ENCODE assay signal across 11 cellular contexts in the genomic region with DNA sequence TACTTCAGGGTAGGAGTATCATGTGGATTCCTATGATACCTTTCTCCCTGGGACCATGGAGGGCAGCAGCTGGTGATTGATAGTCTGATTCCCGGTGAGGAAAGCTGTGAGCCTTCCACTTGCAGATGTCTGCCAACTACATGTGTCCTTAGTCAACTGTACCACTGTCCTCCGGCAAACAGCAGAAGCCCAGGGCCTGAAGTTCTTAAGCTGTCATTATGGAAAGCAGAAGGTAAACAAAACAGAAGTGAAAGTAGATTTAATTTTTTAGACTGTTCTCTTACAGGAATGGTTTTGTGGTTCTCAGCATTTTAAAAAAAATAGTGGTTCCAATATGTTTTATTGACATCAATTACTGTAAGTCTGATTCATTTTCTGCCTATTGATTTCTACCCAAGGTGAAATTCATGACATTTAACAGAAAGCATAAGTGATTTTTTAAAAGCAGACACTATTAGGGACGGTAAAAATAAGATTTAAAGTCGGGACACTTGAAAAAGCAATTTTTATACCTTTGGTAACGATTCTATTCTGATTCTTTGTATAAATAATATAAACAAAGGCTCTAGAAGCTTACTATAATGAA. TPM values are rescaled to one million over a fixed set of nuclear protein-coding genes. Genes with fewer than 3 reads are reported as not detected.
DNase-seq lines count a peak whose midpoint lies in the region; ATAC-seq and TF ChIP-seq lines count a peak whose summit lies in the region.
"Had no signal": no experiment of that assay in that cellular context is flagged by ENCODE, and none has a peak within 500 bp of the region (broad histone marks: within the 10 kb centered on the region; RNA-seq: fewer than 3 reads in every experiment).

No MANE protein-coding gene starts in this region.

- ATAC-seq in HCT116: no peak
- peak; percentile 67 for ATAC-seq in T-helper 17 cell
- ATAC-seq in memory B cell (ENCODE audit: low read depth): peak; percentile 88

- TF ChIP-seq CTCF in DOHH2 (IDR thresholded peaks at IDR 0.05; ENCODE audit: low read depth, low read length, poor library complexity, severe bottlenecking): no peak
- TF ChIP-seq CTCF in HCT116 (IDR thresholded peaks at IDR 0.05 in 2 of 3, conservative IDR thresholded peaks at IDR 0.05 in 1 of 3; ENCODE audit: borderline replicate concordance in 1 of 3, insufficient read depth in 1 of 3, low read depth in 2 of 3, low read length in 2 of 3): no peak
- TF ChIP-seq CTCF in lower leg skin (IDR thresholded peaks at IDR 0.05): no peak

- H3K4me2 ChIP-seq in DOHH2 (ENCODE audit: low read length) (peak overlapping the region; percentile 60), HCT116 (ENCODE audit: low read length) (peak overlapping the region; percentile 14; the same call in 1 of the 2 replicates)

- H3K27ac ChIP-seq in DOHH2 (ENCODE audit: low read depth, low read length) (no peak overlapping the region), HCT116 (ENCODE audit: low read depth, low read length) (no peak overlapping the region)
- H3K27ac ChIP-seq: parathyroid adenoma had no signal

- in situ Hi-C loops in ACHN (cut with HindIII; ENCODE audit: low pct_ligation_motif_present, low pct_unique_long_range_greater_than_20kb, low sequenced_read_pairs): no loop called here

- H3K79me2 ChIP-seq in DOHH2 (ENCODE audit: control insufficient read depth, low read length): peaks cover 49% of the 10 kb centered on the region
- peaks cover 99% of the 10 kb centered on the region for H3K79me2 ChIP-seq in HCT116 (ENCODE audit: insufficient read depth, low read length)

- H3K9me3 ChIP-seq in DOHH2 (ENCODE audit: control insufficient read depth, insufficient read depth, low read length) (no peaks in the 10 kb centered on the region), HCT116 (ENCODE audit: control insufficient read depth in 1 of 2, insufficient read depth in 1 of 2, low read depth in 1 of 2, low read length in 2 of 2) (no peaks in the 10 kb centered on the region), T-helper 17 cell (ENCODE audit: control insufficient read depth, low read length, poor library complexity, severe bottlenecking) (no peaks in the 10 kb centered on the region)
- H3K9me3 ChIP-seq: thoracic aorta had no signal

- H3K36me3 Mint-ChIP-seq in T-helper 17 cell (ENCODE audit: low read depth) (no peaks in the 10 kb centered on the region), memory B cell (peaks cover 11% of the 10 kb centered on the region)

- intact Hi-C loops in HCT116 (cut with micrococcal nuclease) (no loop called here), lower leg skin (cut with DNase I; ENCODE audit: low total_unique reads) (no loop called here)

- peaks cover 16% of the 10 kb centered on the region for H3F3A ChIP-seq in DOHH2 (ENCODE audit: control insufficient read depth, insufficient read depth)

- TF ChIP-seq POLR2A in HCT116 (IDR thresholded peaks at IDR 0.05; ENCODE audit: borderline replicate concordance, extremely low read depth, insufficient read depth, insufficient read length) (no peak), lower leg skin (IDR thresholded peaks at IDR 0.05) (no peak)

- H3K27ac Mint-ChIP-seq in T-helper 17 cell (peak overlapping the region; percentile 86), memory B cell (no peak overlapping the region)

- POLR2A ChIA-PET in HCT116 (lab: Charles Lee): interaction anchor here (1.9 kb wide), 1 partner anchor 11 kb away, joined by 5 read pairs; no protein-coding TSS in a partner anchor

- CTCF ChIA-PET in HCT116 (lab: Charles Lee): no interaction called here

- no peaks in the 10 kb centered on the region for H3K9me2 ChIP-seq in DOHH2 (replicated peaks; ENCODE audit: control insufficient read depth, low read length)
- H3K9me2 ChIP-seq in HCT116 (ENCODE audit: insufficient read depth): no peaks in the 10 kb centered on the region

- H3K27me3 ChIP-seq in DOHH2 (ENCODE audit: control insufficient read depth, low read length): no peaks in the 10 kb centered on the region
- no peaks in the 10 kb centered on the region for H3K27me3 ChIP-seq in HCT116 (ENCODE audit: insufficient read depth, low read length)

- no peaks in the 10 kb centered on the region for H3K9me3 Mint-ChIP-seq in memory B cell

- WGBS in lower leg skin, 2 donors: 67 to 69% methylated on average over 5 of the region's 5 CpGs

- H3K4me1 Mint-ChIP-seq in T-helper 17 cell (peaks cover 61% of the 10 kb centered on the region), memory B cell (peaks cover 57% of the 10 kb centered on the region)

- no TSS peak for BruUV-seq in HCT116 (replicated peaks; lab: Mats Ljungman, UMichigan)

- RAD21 ChIA-PET in HCT116 (lab: Charles Lee; ENCODE audit: low non-redundant PET in 1 of 2, low total read pairs in 2 of 2, uncharacterized antibody in 2 of 2, unreplicated experiment in 2 of 2): no interaction called here

- H4K20me1 ChIP-seq in DOHH2 (ENCODE audit: control insufficient read depth, insufficient read depth, low read depth, low read length) (no peaks in the 10 kb centered on the region; the same call in 1 of the 2 replicates), HCT116 (ENCODE audit: insufficient read depth) (no peaks in the 10 kb centered on the region)

- no peak for TF ChIP-seq RAD21 in HCT116 (IDR thresholded peaks at IDR 0.05; ENCODE audit: low read depth)

- H3K4me3 Mint-ChIP-seq in T-helper 17 cell: peak overlapping the region; percentile 85
- peak overlapping the region; percentile 84 for H3K4me3 Mint-ChIP-seq in memory B cell

- no peak overlapping the region for H2AFZ ChIP-seq in HCT116 (ENCODE audit: low read depth, low read length, poor library complexity, severe bottlenecking)
- H2AFZ ChIP-seq: parathyroid adenoma had no signal

- DNase-seq in HCT116 (ENCODE audit: low read depth, low spot score) (no peak), T-helper 17 cell (no peak), memory B cell (ENCODE audit: low spot score in 2 of 2) (no peak), ACHN (no peak), lower leg skin (ENCODE audit: low spot score in 2 of 2) (no peak), activated gamma-delta T cell (lab: John Stamatoyannopoulos, UW) (no peak), COLO668 (lab: John Stamatoyannopoulos, UW; ENCODE audit: unreplicated experiment) (no peak)
- DNase-seq: activated CD4-positive, alpha-beta T cell treated with anti-CD3 and anti-CD28 coated beads for 4 hours had no signal

- H3K9ac ChIP-seq in HCT116 (ENCODE audit: low read length): peak overlapping the region; percentile 12
- H3K9ac ChIP-seq: parathyroid adenoma had no signal

- H3K4me3 ChIP-seq in DOHH2 (ENCODE audit: low read length) (peak overlapping the region; percentile 17; the same call in 1 of the 2 replicates), HCT116 (replicated peaks in 1 of 2; ENCODE audit: low read depth in 1 of 2, low read length in 2 of 2) (no peak overlapping the region), lower leg skin (ENCODE audit: low read depth, poor library complexity, severe bottlenecking) (no peak overlapping the region)
- H3K4me3 ChIP-seq: thoracic aorta had no signal

- peaks cover 65% of the 10 kb centered on the region for H3K4me1 ChIP-seq in DOHH2 (ENCODE audit: control insufficient read depth, low read length)
- peaks cover 76 to 97% of the 10 kb centered on the region in 2 experiments for H3K4me1 ChIP-seq in HCT116 (ENCODE audit: control insufficient read depth in 1 of 2, insufficient read depth in 2 of 2, low read length in 2 of 2)

- H3K27me3 Mint-ChIP-seq in T-helper 17 cell (no peaks in the 10 kb centered on the region), memory B cell (no peaks in the 10 kb centered on the region)

- H3K36me3 ChIP-seq in DOHH2 (ENCODE audit: control insufficient read depth, low read length) (no peaks in the 10 kb centered on the region; the same call in 1 of the 2 replicates), HCT116 (ENCODE audit: control insufficient read depth in 1 of 2, insufficient read depth in 2 of 2, low read length in 2 of 2) (peaks cover 0 to 5% of the 10 kb centered on the region in 2 experiments; a peak in 1 of 4 replicates)
- H3K36me3 ChIP-seq: thoracic aorta had no signal

TF ChIP-seq in HCT116, 20 proteins besides CTCF, POLR2A, EP300 and RAD21:
- TF ChIP-seq ELF1 (IDR thresholded peaks at IDR 0.05; ENCODE audit: borderline replicate concordance, low read depth) (no peak), EGR1 (IDR thresholded peaks at IDR 0.05; ENCODE audit: low read depth) (no peak), CEBPB (IDR thresholded peaks at IDR 0.05; ENCODE audit: low read depth) (no peak), EZH2 (IDR thresholded peaks at IDR 0.05) (no peak), FOSL1 (IDR thresholded peaks at IDR 0.05; ENCODE audit: low read depth) (no peak), SIN3A (IDR thresholded peaks at IDR 0.05; ENCODE audit: low read depth) (no peak)
- TF ChIP-seq, protein P1, sequence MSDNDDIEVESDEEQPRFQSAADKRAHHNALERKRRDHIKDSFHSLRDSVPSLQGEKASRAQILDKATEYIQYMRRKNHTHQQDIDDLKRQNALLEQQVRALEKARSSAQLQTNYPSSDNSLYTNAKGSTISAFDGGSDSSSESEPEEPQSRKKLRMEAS (IDR thresholded peaks at IDR 0.05): no peak

RNA-seq across cellular contexts. Expression of gene PTPN1, which starts 36.6 kb away (rescaled TPM):
- total RNA-seq in HCT116 (2021; ENCODE audit: unreplicated experiment) (47.5 TPM), T-helper 17 cell (10 to 100 TPM; 65.5 to 67.7 TPM), lower leg skin (10 to 100 TPM; 19.1 to 29.8 (median 23.3) TPM)
- 28.6 and 33.0 TPM in 2 replicates for polyA plus RNA-seq in HCT116 (2012)
